In the genomic region with DNA sequence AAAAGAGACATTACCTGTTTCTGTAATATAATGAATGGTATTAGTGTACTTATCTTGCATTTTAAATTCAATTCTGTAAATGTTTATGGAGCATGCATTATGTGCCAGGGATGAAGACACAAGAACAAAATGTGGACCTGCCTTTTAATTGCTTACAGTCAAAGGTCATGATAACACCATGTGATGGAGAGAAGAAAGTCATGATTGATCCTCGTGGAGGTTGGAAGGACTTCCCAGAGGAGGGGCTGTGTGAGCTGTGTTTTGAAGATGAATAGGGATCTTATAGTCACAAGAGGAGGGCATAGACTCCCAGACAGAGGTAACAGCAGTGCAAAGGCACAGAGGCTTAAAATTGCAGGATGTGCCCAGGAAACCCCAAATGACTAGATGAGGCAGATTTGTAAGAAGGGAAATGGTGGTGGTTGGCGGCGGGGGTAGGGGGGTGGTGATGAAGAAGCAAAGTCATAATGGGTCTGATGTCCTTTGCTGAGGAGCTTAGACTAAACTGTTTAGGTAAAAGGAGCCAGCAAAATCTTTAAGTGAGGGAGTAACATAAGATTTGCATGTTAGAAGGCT, we compare ENCODE assay signal across 10 cellular contexts.
A peak's percentile ranks its signal among the peaks of the same experiment; 100 is the strongest.
DNase-seq lines count a peak whose midpoint lies in the region; ATAC-seq and TF ChIP-seq lines count a peak whose summit lies in the region.
"Had no signal": no experiment of that assay in that cellular context is flagged by ENCODE, and none has a peak within 500 bp of the region (broad histone marks: within the 10 kb centered on the region; RNA-seq: fewer than 3 reads in every experiment).

No MANE protein-coding gene starts in this region.

- DNase-seq in GM06990 (ENCODE audit: extremely low read depth, insufficient read length) (peak; percentile 26), HuH-7 (ENCODE audit: low spot score) (no peak), NCI-H2227 (lab: John Stamatoyannopoulos, UW; ENCODE audit: unreplicated experiment) (no peak)
- DNase-seq in activated CD4-positive, alpha-beta T cell treated with anti-CD3 and anti-CD28 coated beads for 4 hours: peak; percentile 56 to 60
- peak; percentile 51 to 70 (median 65) for DNase-seq in effector memory CD4-positive, alpha-beta T cell
- DNase-seq in stimulated activated CD4-positive, alpha-beta T cell treated with anti-CD3 and anti-CD28 coated beads, Interleukin-2, amount 100 ng/mL, for 24 hours: peak; percentile 77 to 78
- DNase-seq: NCI-H2081 treated with DMSO at 0.1 percent for 48 hours, testis had no signal

- no peaks in the 10 kb centered on the region for H3K9me3 ChIP-seq in effector memory CD4-positive, alpha-beta T cell (ENCODE audit: control insufficient read depth, low read length)
- H3K9me3 ChIP-seq: testis had no signal

- ATAC-seq in GM19463 (IDR thresholded peaks at IDR 0.05; ENCODE audit: unreplicated experiment): no peak
- no peak for ATAC-seq in HG02759 (IDR thresholded peaks at IDR 0.05; ENCODE audit: unreplicated experiment)

- TF ChIP-seq CTCF in GM06990 (IDR thresholded peaks at IDR 0.05; ENCODE audit: insufficient read depth, low read length, poor library complexity, severe bottlenecking): no peak

- no peak overlapping the region for H3K4me3 ChIP-seq in GM06990 (replicated peaks; ENCODE audit: low read depth, low read length)
- no peak overlapping the region for H3K4me3 ChIP-seq in effector memory CD4-positive, alpha-beta T cell (ENCODE audit: insufficient read depth, low read depth, low read length, poor library complexity, severe bottlenecking)
- H3K4me3 ChIP-seq: testis had no signal

- no peaks in the 10 kb centered on the region for H3K36me3 ChIP-seq in GM06990 (ENCODE audit: control insufficient read depth, insufficient read depth, low read length)
- peaks cover 20% of the 10 kb centered on the region for H3K36me3 ChIP-seq in effector memory CD4-positive, alpha-beta T cell (ENCODE audit: control insufficient read depth, insufficient read depth, low read length)

- peaks cover 81% of the 10 kb centered on the region for H3K4me1 ChIP-seq in effector memory CD4-positive, alpha-beta T cell (ENCODE audit: control insufficient read depth, insufficient read depth, low read length, poor library complexity, severe bottlenecking)

- no peaks in the 10 kb centered on the region for H3K27me3 ChIP-seq in GM06990 (replicated peaks; ENCODE audit: control insufficient read depth, insufficient read depth, low read length)
- no peaks in the 10 kb centered on the region for H3K27me3 ChIP-seq in effector memory CD4-positive, alpha-beta T cell (replicated peaks; ENCODE audit: control insufficient read depth, insufficient read depth, low read length, poor library complexity, severe bottlenecking)
- H3K27me3 ChIP-seq: testis had no signal

- H3K27ac ChIP-seq in effector memory CD4-positive, alpha-beta T cell (ENCODE audit: insufficient read depth, low read length, poor library complexity, severe bottlenecking): peak overlapping the region; percentile 78

Comparison
In these comparisons a context has a peak if more than half of its experiments do, and no peak if none do; other contexts are left out.
1. DNase-seq: peak in GM06990 (single experiment), activated CD4-positive, alpha-beta T cell treated with anti-CD3 and anti-CD28 coated beads for 4 hours (2 of 2), effector memory CD4-positive, alpha-beta T cell (3 of 3) and stimulated activated CD4-positive, alpha-beta T cell treated with anti-CD3 and anti-CD28 coated beads, Interleukin-2, amount 100 ng/mL, for 24 hours (2 of 2); none in HuH-7 (single experiment) and NCI-H2227 (single experiment).